18 cellular contexts compared by ENCODE assay signal in the genomic region with DNA sequence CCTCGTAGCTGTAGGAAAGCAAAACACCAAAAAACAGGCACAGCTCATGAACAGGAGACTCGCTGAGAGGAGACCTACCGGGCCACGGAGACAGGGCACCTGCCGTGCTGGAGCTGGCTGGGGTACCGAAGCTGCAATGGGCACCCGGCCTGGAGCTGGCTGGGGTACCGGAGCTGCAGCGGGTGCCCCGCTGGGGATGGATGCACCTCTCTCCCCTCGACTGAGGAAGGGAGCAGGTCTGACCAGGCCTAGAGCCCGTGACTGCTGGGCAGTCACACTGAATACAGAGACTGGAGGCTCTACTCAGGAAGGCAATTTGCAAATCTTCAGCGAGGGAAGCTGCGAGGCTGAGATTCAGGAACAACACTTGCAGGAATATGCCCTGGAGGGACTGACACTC. TPM values are rescaled to one million over a fixed set of nuclear protein-coding genes. Genes with fewer than 3 reads are reported as not detected.
DNase-seq lines count a peak whose midpoint lies in the region; TF ChIP-seq lines count a peak whose summit lies in the region.
"Had no signal": no experiment of that assay in that cellular context is flagged by ENCODE, and none has a peak within 500 bp of the region (broad histone marks: within the 10 kb centered on the region; RNA-seq: fewer than 3 reads in every experiment).

No MANE protein-coding gene starts in this region.

- DNase-seq in D341Med (ENCODE audit: low spot score), result peak; percentile 32
- DNase-seq in NCI-H1092 (lab: John Stamatoyannopoulos, UW), result peak; percentile 35
- peak; percentile 51 for DNase-seq in islet precursor cell
- DNase-seq in prostate gland (ENCODE audit: low spot score), result peak; percentile 0
- no peak for DNase-seq in GOT3 (lab: John Stamatoyannopoulos, UW)
- no peak for DNase-seq in T-helper 9 cell
- no peak for DNase-seq in NCI-H1694 treated with DMSO at 0.1 percent for 48 hours (lab: John Stamatoyannopoulos, UW)
- DNase-seq: CD4-positive, alpha-beta T cell; central memory CD4-positive, alpha-beta T cell; DMS 273 treated with DMSO at 0.1 percent for 48 hours; left ventricle myocardium superior; NCI-H526 treated with DMSO at 0.1 percent for 48 hours; retina; stimulated activated CD4-positive, alpha-beta T cell treated with anti-CD3 and anti-CD28 coated beads, Interleukin-12 subunit alpha, Interleukin-12 subunit beta, amount 100 ng/mL, for 4 hours had no signal

- no peaks in the 10 kb centered on the region for H3K9me3 ChIP-seq in prostate gland
- H3K9me3 ChIP-seq: ascending aorta, neutrophil, vagina had no signal

- TF ChIP-seq POLR2A in prostate gland (IDR thresholded peaks at IDR 0.05), result no peak

- 83% methylated on average over 14 of the region's 14 CpGs for WGBS in prostate gland

- H3K4me3 ChIP-seq in prostate gland, result no peak overlapping the region
- H3K4me3 ChIP-seq: GM12878, vagina had no signal

- peaks cover 3% of the 10 kb centered on the region for H3K27me3 ChIP-seq in prostate gland (replicated peaks; ENCODE audit: insufficient read depth)
- H3K27me3 ChIP-seq: ascending aorta, vagina had no signal

- intact Hi-C loops in prostate gland (cut with DNase I), result no loop called here

- no peak overlapping the region for H3K27ac ChIP-seq in prostate gland
- H3K27ac ChIP-seq: ascending aorta, neutrophil, vagina had no signal

- H3K4me1 ChIP-seq in prostate gland (replicated peaks), result no peaks in the 10 kb centered on the region
- H3K4me1 ChIP-seq: ascending aorta, vagina had no signal

- no peaks in the 10 kb centered on the region for H3K36me3 ChIP-seq in prostate gland
- H3K36me3 ChIP-seq: ascending aorta, neutrophil, vagina had no signal

- no peak for TF ChIP-seq CTCF in prostate gland (IDR thresholded peaks at IDR 0.05)

RNA-seq across cellular contexts. Expression of gene LPCAT1, which starts 27.7 kb away (rescaled TPM):
- 10 to 100 TPM; 22.6 to 23.9 TPM for total RNA-seq in prostate gland

Comparison
In these comparisons a context has a peak if more than half of its experiments do, and no peak if none do; other contexts are left out.
1. DNase-seq: peak in D341Med (single experiment), NCI-H1092 (single experiment), islet precursor cell (single experiment) and prostate gland (single experiment); none in GOT3 (single experiment), T-helper 9 cell (single experiment) and NCI-H1694 treated with DMSO at 0.1 percent for 48 hours (single experiment).